In genomic region chr3:191737742-191738141, GRCh38 we compare ENCODE assay signal across 9 cellular contexts.
"Had no signal": no experiment of that assay in that cellular context is flagged by ENCODE, and none has a peak within 500 bp of the region (broad histone marks: within the 10 kb centered on the region; RNA-seq: fewer than 3 reads in every experiment).

No MANE protein-coding gene starts in this region.

- DNase-seq: GM23248, GOT3, H7, H9, HCEC 1CT, HFFc6 had no signal

- H3K27ac ChIP-seq: GM23248 had no signal

- H3K4me3 ChIP-seq: GM23248, GM23338, HAP-1 had no signal

- H3K4me2 ChIP-seq: GM23338 had no signal

- H3K9ac ChIP-seq: GM23248 had no signal

- H3K36me3 ChIP-seq: HAP-1 had no signal

- ATAC-seq: GM23338, HCT116 had no signal

- H3K4me1 ChIP-seq: HAP-1 had no signal

- H3K9me3 ChIP-seq: HAP-1 had no signal
